Comparison of ENCODE assay signal across 22 cellular contexts in the genomic region with DNA sequence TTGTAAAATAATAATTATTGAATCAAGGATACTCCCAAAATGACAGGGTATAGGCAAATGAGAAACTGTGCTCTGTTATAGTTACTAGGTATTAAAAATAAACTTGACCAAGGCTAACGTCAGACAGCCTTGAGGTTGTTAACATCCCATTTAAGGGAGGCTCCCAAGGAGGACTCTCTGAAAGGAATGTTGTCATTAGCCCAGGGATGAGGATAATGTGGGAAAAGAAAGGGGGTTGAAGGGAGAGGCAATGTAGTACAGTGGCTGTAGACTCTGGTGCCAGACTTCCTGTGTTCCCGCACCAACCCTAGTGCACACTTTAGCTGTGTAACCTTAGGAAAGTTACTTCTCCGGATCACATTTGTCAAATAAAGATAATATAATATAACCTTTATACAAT. TPM values are rescaled to one million over a fixed set of nuclear protein-coding genes. Genes with fewer than 3 reads are reported as not detected.
DNase-seq lines count a peak whose midpoint lies in the region; ATAC-seq, FAIRE-seq and TF ChIP-seq lines count a peak whose summit lies in the region.
"Had no signal": no experiment of that assay in that cellular context is flagged by ENCODE, and none has a peak within 500 bp of the region (broad histone marks: within the 10 kb centered on the region; RNA-seq: fewer than 3 reads in every experiment).

No MANE protein-coding gene starts in this region.

- no peaks in the 10 kb centered on the region for H4K20me1 ChIP-seq in endothelial cell of umbilical vein (replicated peaks; ENCODE audit: control insufficient read depth, extremely low read depth, insufficient read depth, low read length)
- H4K20me1 ChIP-seq: BLaER1 treated with 17β-estradiol and CSF1 and Interleukin-3, amounts not matched to agents 10 nM and 100 nM had no signal

- peak; percentile 12 for FAIRE-seq in endothelial cell of umbilical vein (lab: Jason Lieb, UNC)
- FAIRE-seq: H54, RCC 7860 had no signal

- TF ChIP-seq POLR2A in endothelial cell of umbilical vein (IDR thresholded peaks at IDR 0.05; ENCODE audit: low read depth, low read length) (no peak), adrenal gland (IDR thresholded peaks at IDR 0.05) (no peak)

- H3K27ac ChIP-seq in endothelial cell of umbilical vein (ENCODE audit: insufficient read depth, low read depth, low read length): no peak overlapping the region
- no peak overlapping the region for H3K27ac ChIP-seq in mesenchymal stem cell (ENCODE audit: low read length, poor library complexity, severe bottlenecking)
- peak overlapping the region in 2 of 5 donors; percentile 17 to 63 for H3K27ac ChIP-seq in adrenal gland
- H3K27ac ChIP-seq: BLaER1 treated with 17β-estradiol and CSF1 and Interleukin-3, amounts not matched to agents 10 nM and 100 nM; HL-60 had no signal

- no peak overlapping the region for H2BK120ac ChIP-seq in mesenchymal stem cell (ENCODE audit: low read depth, low read length)

- no peak overlapping the region for H3K4me2 ChIP-seq in endothelial cell of umbilical vein (ENCODE audit: insufficient read depth, low read length)
- no peak overlapping the region for H3K4me2 ChIP-seq in mesenchymal stem cell (ENCODE audit: low read length, poor library complexity, severe bottlenecking)

- H3K4ac ChIP-seq in mesenchymal stem cell (ENCODE audit: low read depth in 1 of 2, low read length in 2 of 2): peak overlapping the region in 1 of 2 experiments; percentile 68

- no peak overlapping the region for H2BK5ac ChIP-seq in mesenchymal stem cell (ENCODE audit: low read depth, low read length, poor library complexity, severe bottlenecking)

- POLR2A ChIA-PET in endothelial cell of umbilical vein (lab: Charles Lee): no interaction called here
- POLR2A ChIA-PET in T-cell (lab: Charles Lee): no interaction called here
- POLR2A ChIA-PET in activated CD4-positive, alpha-beta T cell treated with anti-CD3 and anti-CD28 coated beads for 36 hours (lab: Charles Lee): no interaction called here

- H3K9me1 ChIP-seq in endothelial cell of umbilical vein (replicated peaks; ENCODE audit: control insufficient read depth, extremely low read depth, insufficient read depth, low read length): no peaks in the 10 kb centered on the region

- H3K23ac ChIP-seq in mesenchymal stem cell (ENCODE audit: low read length in 2 of 2): no peak overlapping the region

- TF ChIP-seq CTCF in HFFc6 (IDR thresholded peaks at IDR 0.05): no peak
- TF ChIP-seq CTCF in endothelial cell of umbilical vein (IDR thresholded peaks at IDR 0.05; ENCODE audit: extremely low read depth in 1 of 2, insufficient read depth in 1 of 2, low read depth in 1 of 2, low read length in 2 of 2): no peak
- TF ChIP-seq CTCF in type B pancreatic cell (conservative IDR thresholded peaks at IDR 0.05): no peak
- TF ChIP-seq CTCF in adrenal gland (IDR thresholded peaks at IDR 0.05): no peak

- no peak overlapping the region for H2BK15ac ChIP-seq in mesenchymal stem cell (ENCODE audit: low read depth, poor library complexity, severe bottlenecking)

- no TSS peak for BruUV-seq in endothelial cell of umbilical vein (replicated peaks; lab: Mats Ljungman, UMichigan)

- intact Hi-C loops in endothelial cell of umbilical vein (cut with micrococcal nuclease) (no loop called here), adrenal gland (cut with DNase I) (no loop called here)
- intact Hi-C loops in activated CD4-positive, alpha-beta T cell treated with anti-CD3 and anti-CD28 coated beads for 36 hours (cut with DNase I, micrococcal nuclease): no loop called here

- no peak for ATAC-seq in T-cell (replicated peaks in 1 of 4)
- no peak for ATAC-seq in activated CD4-positive, alpha-beta T cell treated with anti-CD3 and anti-CD28 coated beads for 36 hours
- ATAC-seq: Right ventricle myocardium inferior had no signal

- no peak for DNase-seq in HFFc6
- no peak for DNase-seq in endothelial cell of umbilical vein (ENCODE audit: low read depth, low spot score)
- DNase-seq in mesenchymal stem cell: peak; percentile 33
- no peak for DNase-seq in type B pancreatic cell (ENCODE audit: extremely low spot score, unreplicated experiment)
- DNase-seq in adrenal gland: no peak
- DNase-seq in T-cell: no peak
- no peak for DNase-seq in activated CD4-positive, alpha-beta T cell treated with anti-CD3 and anti-CD28 coated beads for 36 hours
- DNase-seq: CD8-positive, alpha-beta memory T cell; DMS53; IMR-90; NCI-H1417; NCI-H187; NCI-H2107; NCI-H510A; NCI-H748 treated with DMSO at 0.1 percent for 48 hours; NK-92 treated with Interleukin-12 subunit alpha and Interleukin-12 subunit beta, amount 100 ng/mL, for 24 hours had no signal

- H3K36me3 ChIP-seq in endothelial cell of umbilical vein (ENCODE audit: control insufficient read depth in 2 of 2, extremely low read depth in 1 of 2, insufficient read depth in 2 of 2, low read length in 2 of 2): no peaks in the 10 kb centered on the region
- H3K36me3 ChIP-seq in mesenchymal stem cell (ENCODE audit: control insufficient read depth in 1 of 2, insufficient read depth in 2 of 2, low read depth in 1 of 2, low read length in 2 of 2): no peaks in the 10 kb centered on the region
- no peaks in the 10 kb centered on the region for H3K36me3 ChIP-seq in adrenal gland (replicated peaks in 1 of 2)
- H3K36me3 ChIP-seq: BLaER1 treated with 17β-estradiol and CSF1 and Interleukin-3, amounts not matched to agents 10 nM and 100 nM had no signal

- H3K9me3 Mint-ChIP-seq in HFFc6: no peaks in the 10 kb centered on the region
- H3K9me3 Mint-ChIP-seq in type B pancreatic cell: peaks cover 5% of the 10 kb centered on the region
- H3K9me3 Mint-ChIP-seq in T-cell: peaks cover 0 to 12% (median 11%) of the 10 kb centered on the region in 3 donors
- H3K9me3 Mint-ChIP-seq in activated CD4-positive, alpha-beta T cell treated with anti-CD3 and anti-CD28 coated beads for 36 hours (ENCODE audit: low read depth): no peaks in the 10 kb centered on the region
- H3K9me3 Mint-ChIP-seq: CD8-positive, alpha-beta memory T cell had no signal

- CTCF ChIA-PET in endothelial cell of umbilical vein (lab: Charles Lee) (interaction anchor here (1.0 kb wide), 1 partner anchor 212 kb away, joined by 3 read pairs; no protein-coding TSS in a partner anchor), T-cell (lab: Charles Lee) (no interaction called here)
- CTCF ChIA-PET in activated CD4-positive, alpha-beta T cell treated with anti-CD3 and anti-CD28 coated beads for 36 hours (lab: Charles Lee): no interaction called here

- H3K36me3 Mint-ChIP-seq in HFFc6 (ENCODE audit: low read depth) (no peaks in the 10 kb centered on the region), type B pancreatic cell (no peaks in the 10 kb centered on the region), T-cell (no peaks in the 10 kb centered on the region)
- no peaks in the 10 kb centered on the region for H3K36me3 Mint-ChIP-seq in activated CD4-positive, alpha-beta T cell treated with anti-CD3 and anti-CD28 coated beads for 36 hours (ENCODE audit: low read depth)
- H3K36me3 Mint-ChIP-seq: CD8-positive, alpha-beta memory T cell had no signal

- H3K27me3 Mint-ChIP-seq in HFFc6 (ENCODE audit: insufficient read depth): peaks cover 1% of the 10 kb centered on the region; the same call in 1 of the 2 replicates
- no peaks in the 10 kb centered on the region for H3K27me3 Mint-ChIP-seq in type B pancreatic cell
- H3K27me3 Mint-ChIP-seq in T-cell: peaks cover 0 to 3% of the 10 kb centered on the region in 2 donors
- H3K27me3 Mint-ChIP-seq in activated CD4-positive, alpha-beta T cell treated with anti-CD3 and anti-CD28 coated beads for 36 hours: peaks cover 2% of the 10 kb centered on the region

- 41% methylated on average over 1 of the region's 3 CpGs for WGBS in mesenchymal stem cell
- 42 to 55% (median 53%) methylated on average over 3 of the region's 3 CpGs for WGBS in adrenal gland, 4 donors

- peak overlapping the region in 1 of 2 experiments; percentile 46 for H3K14ac ChIP-seq in mesenchymal stem cell (ENCODE audit: low read length in 2 of 2)

- H4K8ac ChIP-seq in mesenchymal stem cell (ENCODE audit: low read length): no peak overlapping the region

- H3K9ac ChIP-seq in endothelial cell of umbilical vein (replicated peaks; ENCODE audit: extremely low read depth, insufficient read depth, low read length) (no peak overlapping the region), mesenchymal stem cell (ENCODE audit: low read length) (no peak overlapping the region)
- H3K9ac ChIP-seq: BLaER1 treated with 17β-estradiol and CSF1 and Interleukin-3, amounts not matched to agents 10 nM and 100 nM had no signal

- peak overlapping the region in 1 of 2 experiments; percentile 96 for H2BK12ac ChIP-seq in mesenchymal stem cell (ENCODE audit: low read length in 2 of 2)

- no peaks in the 10 kb centered on the region for H3K79me2 ChIP-seq in endothelial cell of umbilical vein (ENCODE audit: control insufficient read depth, insufficient read depth, low read length)

- no peak overlapping the region for H4K91ac ChIP-seq in mesenchymal stem cell (ENCODE audit: low read length)

- H3K4me3 Mint-ChIP-seq in HFFc6 (peak overlapping the region; percentile 58; the same call in 1 of the 2 replicates), type B pancreatic cell (peak overlapping the region; percentile 13), T-cell (no peak overlapping the region)
- H3K4me3 Mint-ChIP-seq in activated CD4-positive, alpha-beta T cell treated with anti-CD3 and anti-CD28 coated beads for 36 hours: no peak overlapping the region
- H3K4me3 Mint-ChIP-seq: CD8-positive, alpha-beta memory T cell had no signal

- H3K9me3 ChIP-seq in endothelial cell of umbilical vein (replicated peaks; ENCODE audit: control insufficient read depth, insufficient read depth, low read length) (no peaks in the 10 kb centered on the region), mesenchymal stem cell (ENCODE audit: control insufficient read depth, low read length) (no peaks in the 10 kb centered on the region), adrenal gland (replicated peaks in 1 of 3) (no peaks in the 10 kb centered on the region)
- H3K9me3 ChIP-seq: BLaER1 treated with 17β-estradiol and CSF1 and Interleukin-3, amounts not matched to agents 10 nM and 100 nM had no signal

- H3K4me1 Mint-ChIP-seq in HFFc6 (ENCODE audit: low read depth): peaks cover 12% of the 10 kb centered on the region; the same call in 1 of the 2 replicates
- H3K4me1 Mint-ChIP-seq in type B pancreatic cell (ENCODE audit: unreplicated experiment): peaks cover 45% of the 10 kb centered on the region
- H3K4me1 Mint-ChIP-seq in T-cell: no peaks in the 10 kb centered on the region
- no peaks in the 10 kb centered on the region for H3K4me1 Mint-ChIP-seq in activated CD4-positive, alpha-beta T cell treated with anti-CD3 and anti-CD28 coated beads for 36 hours
- H3K4me1 Mint-ChIP-seq: CD8-positive, alpha-beta memory T cell had no signal

- H3K79me1 ChIP-seq in mesenchymal stem cell (replicated peaks; ENCODE audit: low read length, poor library complexity, severe bottlenecking): no peaks in the 10 kb centered on the region

- peaks cover 6% of the 10 kb centered on the region for H3K4me1 ChIP-seq in endothelial cell of umbilical vein (ENCODE audit: control insufficient read depth, extremely low read depth, insufficient read depth, low read length)
- no peaks in the 10 kb centered on the region for H3K4me1 ChIP-seq in mesenchymal stem cell (ENCODE audit: control insufficient read depth, insufficient read depth, low read depth, low read length)
- peaks cover 0 to 6% of the 10 kb centered on the region in 2 donors for H3K4me1 ChIP-seq in adrenal gland (replicated peaks in 1 of 2)

- H3K4me3 ChIP-seq in endothelial cell of umbilical vein (replicated peaks in 1 of 3; ENCODE audit: insufficient read depth in 1 of 3, low read depth in 1 of 3, low read length in 3 of 3): no peak overlapping the region
- H3K4me3 ChIP-seq in mesenchymal stem cell (ENCODE audit: insufficient read depth in 1 of 2, low read depth in 1 of 2, low read length in 2 of 2): no peak overlapping the region
- H3K4me3 ChIP-seq in adrenal gland: no peak overlapping the region
- H3K4me3 ChIP-seq: BLaER1 treated with 17β-estradiol and CSF1 and Interleukin-3, amounts not matched to agents 10 nM and 100 nM had no signal

- dilution Hi-C loops in endothelial cell of umbilical vein (cut with MboI; ENCODE audit: extremely low pct_ligation_motif_present, low sequenced_read_pairs): no loop called here

- H3K18ac ChIP-seq in mesenchymal stem cell (ENCODE audit: low read depth in 1 of 2, low read length in 2 of 2): peak overlapping the region in 1 of 2 experiments; percentile 62

- H2AK5ac ChIP-seq in mesenchymal stem cell (ENCODE audit: low read length, severe bottlenecking): no peak overlapping the region

- H2AFZ ChIP-seq in endothelial cell of umbilical vein (ENCODE audit: low read depth, low read length) (no peak overlapping the region), mesenchymal stem cell (ENCODE audit: low read depth, low read length) (peak overlapping the region; percentile 24)

- no peak overlapping the region for H3K27ac Mint-ChIP-seq in HFFc6
- peak overlapping the region; percentile 57 for H3K27ac Mint-ChIP-seq in type B pancreatic cell
- H3K27ac Mint-ChIP-seq in T-cell: no peak overlapping the region
- no peak overlapping the region for H3K27ac Mint-ChIP-seq in activated CD4-positive, alpha-beta T cell treated with anti-CD3 and anti-CD28 coated beads for 36 hours
- H3K27ac Mint-ChIP-seq: CD8-positive, alpha-beta memory T cell had no signal

- H3K27me3 ChIP-seq in endothelial cell of umbilical vein (ENCODE audit: control insufficient read depth in 2 of 2, insufficient read depth in 2 of 2, low read length in 2 of 2): peaks cover 0 to 3% of the 10 kb centered on the region in 2 experiments
- H3K27me3 ChIP-seq in mesenchymal stem cell (ENCODE audit: control insufficient read depth in 1 of 2, insufficient read depth in 1 of 2, low read length in 2 of 2): peaks cover 0 to 82% of the 10 kb centered on the region in 2 experiments
- no peaks in the 10 kb centered on the region for H3K27me3 ChIP-seq in adrenal gland
- H3K27me3 ChIP-seq: BLaER1 treated with 17β-estradiol and CSF1 and Interleukin-3, amounts not matched to agents 10 nM and 100 nM had no signal

RNA-seq across cellular contexts. Expression of a gene that starts 47.0 kb away (rescaled TPM):
- total RNA-seq in HFFc6 (2021; fragmentation: NEBNext Ultra II Directional; extraction: Animal tissue kit (Norgen Biotek cat#: 25700)): 1 to 10 TPM in 4 of 6 experiments, not detected in 2; 1.6 to 2.4 (median 1.8) TPM
- 19.3 and 23.4 TPM in 2 replicates for total RNA-seq in endothelial cell of umbilical vein
- polyA plus RNA-seq in endothelial cell of umbilical vein: 13.6 and 15.3 TPM in 2 replicates
- 17.9 and 18.9 TPM in 2 replicates for polyA plus RNA-seq in endothelial cell of umbilical vein (2011; cell fraction: cytosol; rRNA removed)
- 27.6 and 30.3 TPM in 2 replicates for polyA plus RNA-seq in endothelial cell of umbilical vein (2011; cell fraction: nucleus; rRNA removed)
- 34.3 and 35.5 TPM in 2 replicates for polyA plus RNA-seq in endothelial cell of umbilical vein (2012)
- 44.0 and 59.0 TPM in 2 replicates for polyA minus RNA-seq in endothelial cell of umbilical vein
- not detected for polyA minus RNA-seq in endothelial cell of umbilical vein (2011; cell fraction: cytosol; rRNA and poly(A)+ RNA removed)
- polyA minus RNA-seq in endothelial cell of umbilical vein (2011; cell fraction: nucleus; rRNA and poly(A)+ RNA removed): 127 and 202 TPM in 2 replicates
- 1.1 TPM for polyA plus RNA-seq in mesenchymal stem cell (2013, experiment 1 of 2)
- 1.2 TPM for polyA plus RNA-seq in mesenchymal stem cell (2013, experiment 2 of 2)
- 13.3 and 28.2 TPM in 2 replicates for total RNA-seq in type B pancreatic cell (ENCODE audit: low replicate concordance)
- 10 to 100 TPM in 5 of 8 donors, 1 to 10 TPM in 3; 4.3 to 23.3 (median 11.0) TPM for total RNA-seq in adrenal gland
- 1 to 10 TPM; 1.7 to 8.1 (median 7.7) TPM for polyA plus RNA-seq in adrenal gland
- total RNA-seq in T-cell: not detected
- total RNA-seq in activated CD4-positive, alpha-beta T cell treated with anti-CD3 and anti-CD28 coated beads for 36 hours: not detected
- total RNA-seq: CD8-positive, alpha-beta memory T cell; OCI-LY7 had no signal
- polyA plus RNA-seq: CD8-positive, alpha-beta memory T cell had no signal

Comparison
In these comparisons a context has a peak if more than half of its experiments do, and no peak if none do; other contexts are left out.
1. H3K4me3 Mint-ChIP-seq: peak in HFFc6 (single experiment) and type B pancreatic cell (single experiment); none in T-cell (0 of 3) and activated CD4-positive, alpha-beta T cell treated with anti-CD3 and anti-CD28 coated beads for 36 hours (single experiment).